Comparison of ENCODE assay signal across 1 cellular context in the genomic region with DNA sequence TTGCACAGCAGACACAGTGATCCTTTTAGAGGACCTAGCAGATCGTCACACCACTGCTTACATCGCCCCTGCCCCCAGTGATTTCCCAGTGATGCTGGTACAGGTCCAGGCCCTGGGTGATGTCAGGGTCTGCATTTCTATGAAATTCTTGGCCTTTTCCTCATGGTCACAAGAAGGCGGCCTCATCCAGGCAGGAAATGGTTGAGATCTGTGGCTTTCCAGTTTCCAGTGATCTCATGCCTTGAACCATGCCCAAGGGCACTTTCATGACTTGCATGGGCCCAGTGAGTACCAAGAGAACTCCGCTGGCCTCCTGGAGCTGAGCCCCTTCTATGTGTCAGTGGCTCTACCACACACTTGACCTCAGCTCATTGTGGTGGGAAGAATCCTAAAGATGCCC.
TF ChIP-seq lines count a peak whose summit lies in the region.

No MANE protein-coding gene starts in this region.

TF ChIP-seq in IMR-90, 13 proteins besides CTCF, POLR2A, EP300 and RAD21 (continued from another document):
- TF ChIP-seq MAZ (IDR thresholded peaks at IDR 0.05; ENCODE audit: borderline replicate concordance, low read depth, low read length) (no peak), MXI1 (IDR thresholded peaks at IDR 0.05; ENCODE audit: borderline replicate concordance, low read depth, low read length) (no peak), CEBPB (IDR thresholded peaks at IDR 0.05; ENCODE audit: low read depth, low read length) (no peak), RFX5 (IDR thresholded peaks at IDR 0.05; ENCODE audit: low read depth, low read length) (no peak), BHLHE40 (IDR thresholded peaks at IDR 0.05; ENCODE audit: low read depth, low read length) (no peak)
